ENCODE assay signal across 13 cellular contexts in the genomic region with DNA sequence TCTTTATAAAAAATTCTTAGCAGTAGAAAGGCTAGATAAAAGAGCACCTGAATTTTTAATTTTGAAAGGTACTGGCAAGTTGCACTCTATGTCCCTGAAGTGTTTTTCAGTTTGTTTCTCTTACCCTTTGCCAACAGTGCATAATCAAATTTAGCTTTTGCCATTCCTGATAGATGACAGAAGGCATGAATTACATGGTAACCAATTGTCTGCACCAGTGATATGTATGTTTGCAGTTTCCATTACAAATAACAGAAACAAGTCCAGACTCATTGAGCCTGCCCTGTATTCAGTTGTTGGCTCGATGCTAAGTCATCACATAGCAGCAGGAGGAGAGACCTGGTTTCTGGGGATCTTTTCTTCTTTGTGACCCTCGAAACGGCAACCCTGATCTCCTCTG.
DNase-seq lines count a peak whose midpoint lies in the region; ATAC-seq and TF ChIP-seq lines count a peak whose summit lies in the region.
"Had no signal": no experiment of that assay in that cellular context is flagged by ENCODE, and none has a peak within 500 bp of the region (broad histone marks: within the 10 kb centered on the region; RNA-seq: fewer than 3 reads in every experiment).

No MANE protein-coding gene starts in this region.

- DNase-seq in DMS153 treated with DMSO at 0.1 percent for 48 hours (lab: John Stamatoyannopoulos, UW; ENCODE audit: unreplicated experiment) (peak; percentile 68), NCI-H1105 treated with DMSO at 0.1 percent for 48 hours (lab: John Stamatoyannopoulos, UW) (peak; percentile 57), NCI-H446 treated with DMSO at 0.1 percent for 48 hours (lab: John Stamatoyannopoulos, UW) (peak; percentile 36), epithelial cell of esophagus (ENCODE audit: low read depth) (peak; percentile 89), NCI-H510A (lab: John Stamatoyannopoulos, UW) (no peak), activated gamma-delta T cell (lab: John Stamatoyannopoulos, UW) (no peak)
- DNase-seq: CD8-positive, alpha-beta T cell; HFFc6; KG1; NCI-H1092; NCI-H2107; NCI-H524 had no signal

- no peak for ATAC-seq in HG02884 (IDR thresholded peaks at IDR 0.05; ENCODE audit: unreplicated experiment)
- ATAC-seq: CD8-positive, alpha-beta T cell had no signal

- H3K4me3 ChIP-seq in epithelial cell of esophagus (ENCODE audit: low read length) = no peak overlapping the region

- no peak for TF ChIP-seq CTCF in epithelial cell of esophagus (IDR thresholded peaks at IDR 0.05; ENCODE audit: insufficient read depth, low read depth, low read length, missing control alignments)

Comparison
In these comparisons a context has a peak if more than half of its experiments do, and no peak if none do; other contexts are left out.
1. DNase-seq: peak in DMS153 treated with DMSO at 0.1 percent for 48 hours (single experiment), NCI-H1105 treated with DMSO at 0.1 percent for 48 hours (single experiment), NCI-H446 treated with DMSO at 0.1 percent for 48 hours (single experiment) and epithelial cell of esophagus (single experiment); none in NCI-H510A (single experiment) and activated gamma-delta T cell (single experiment).